13 cellular contexts compared by ENCODE assay signal in the genomic region with DNA sequence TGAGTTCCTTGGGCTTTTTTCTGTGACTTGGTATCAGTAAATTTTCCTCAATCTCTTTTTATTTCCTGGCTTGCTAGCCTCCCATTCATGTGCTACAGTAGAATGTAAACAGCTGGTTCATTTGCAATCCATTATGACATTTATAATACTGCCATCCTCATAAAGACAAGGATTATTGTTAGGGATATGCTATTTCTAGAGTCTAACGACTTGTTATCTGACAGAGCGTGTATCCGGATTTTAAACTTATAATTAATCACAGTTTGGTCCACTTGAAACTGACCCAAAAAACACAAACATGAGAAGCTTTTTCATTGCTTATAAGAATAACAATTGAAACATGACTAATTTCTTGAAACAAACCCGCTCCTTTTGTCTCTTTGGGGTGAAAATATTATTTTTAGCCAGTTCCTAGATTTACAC.
DNase-seq lines count a peak whose midpoint lies in the region; ATAC-seq and TF ChIP-seq lines count a peak whose summit lies in the region.
"Had no signal": no experiment of that assay in that cellular context is flagged by ENCODE, and none has a peak within 500 bp of the region (broad histone marks: within the 10 kb centered on the region; RNA-seq: fewer than 3 reads in every experiment).

No MANE protein-coding gene starts in this region.

- no peak overlapping the region for H3K27ac ChIP-seq in heart right ventricle

- peaks cover 3% of the 10 kb centered on the region for H3K9me3 Mint-ChIP-seq in nephron

- H3K4me1 Mint-ChIP-seq in nephron = peaks cover 36% of the 10 kb centered on the region
- H3K4me1 Mint-ChIP-seq: activated naive CD8-positive, alpha-beta T cell treated with anti-CD3 and anti-CD28 coated beads, Interleukin-2, amount 50 U/mL, for 24 hours had no signal

- in situ Hi-C loops in astrocyte of the spinal cord (cut with HindIII; ENCODE audit: low sequenced_read_pairs) = no loop called here

- peaks cover 5% of the 10 kb centered on the region for H3K36me3 Mint-ChIP-seq in nephron (ENCODE audit: low read depth)

- H3K36me3 ChIP-seq in heart right ventricle = no peaks in the 10 kb centered on the region

- H3K27me3 ChIP-seq in heart right ventricle = no peaks in the 10 kb centered on the region

- intact Hi-C loops in left cardiac atrium (cut with DNase I) = no loop called here
- intact Hi-C loops in heart right ventricle (cut with DNase I) = no loop called here

- peak overlapping the region; percentile 51 to 85 (median 69) for H3K27ac Mint-ChIP-seq in nephron
- H3K27ac Mint-ChIP-seq: activated naive CD8-positive, alpha-beta T cell treated with anti-CD3 and anti-CD28 coated beads, Interleukin-2, amount 50 U/mL, for 24 hours had no signal

- H3K4me3 ChIP-seq in GM12865 (ENCODE audit: low read depth, low read length) (peak overlapping the region; percentile 42; the same call in 1 of the 2 replicates), astrocyte of the spinal cord (ENCODE audit: low read depth, low read length) (no peak overlapping the region), heart right ventricle (no peak overlapping the region)

- no peak for TF ChIP-seq CTCF in GM12865 (IDR thresholded peaks at IDR 0.05; ENCODE audit: insufficient read depth, low read depth, low read length, missing control alignments)
- no peak for TF ChIP-seq CTCF in astrocyte of the spinal cord (IDR thresholded peaks at IDR 0.05; ENCODE audit: low read depth, low read length)
- no peak for TF ChIP-seq CTCF in nephron (IDR thresholded peaks at IDR 0.05; ENCODE audit: unreplicated experiment in 3 of 3)
- TF ChIP-seq CTCF in heart right ventricle (IDR thresholded peaks at IDR 0.05) = no peak

- DNase-seq in GM12865 (ENCODE audit: low read depth) (peak; percentile 46), astrocyte of the spinal cord (ENCODE audit: low read depth, low spot score) (peak; percentile 67), globus pallidus (ENCODE audit: low spot score) (no peak), left cardiac atrium (no peak), germinal center (ENCODE audit: low spot score) (no peak), heart right ventricle (no peak)
- DNase-seq: activated naive CD8-positive, alpha-beta T cell treated with anti-CD3 and anti-CD28 coated beads, Interleukin-2, amount 50 U/mL, for 24 hours; NCI-H2029; substantia nigra; T-helper 2 cell had no signal

- H3K9me3 ChIP-seq in heart right ventricle = peaks cover 0 to 9% (median 0%) of the 10 kb centered on the region in 11 donors

- peaks cover 0 to 15% (median 0%) of the 10 kb centered on the region in 9 donors for H3K4me1 ChIP-seq in heart right ventricle

- H3K4me3 Mint-ChIP-seq in nephron = peak overlapping the region in 2 of 3 experiments; percentile 43 to 62
- H3K4me3 Mint-ChIP-seq: activated naive CD8-positive, alpha-beta T cell treated with anti-CD3 and anti-CD28 coated beads, Interleukin-2, amount 50 U/mL, for 24 hours had no signal

- 29 to 42% methylated on average over 4 of the region's 4 CpGs for WGBS in heart right ventricle, 2 donors

- H3K27me3 Mint-ChIP-seq in nephron (ENCODE audit: low read depth) = peaks cover 13% of the 10 kb centered on the region

- ATAC-seq in HG03095 (IDR thresholded peaks at IDR 0.05; ENCODE audit: unreplicated experiment) = peak; percentile 25
- no peak for ATAC-seq in left cardiac atrium
- no peak for ATAC-seq in heart right ventricle
- ATAC-seq: activated naive CD8-positive, alpha-beta T cell treated with anti-CD3 and anti-CD28 coated beads, Interleukin-2, amount 50 U/mL, for 24 hours; Panc1 had no signal

Comparison
In these comparisons a context has a peak if more than half of its experiments do, and no peak if none do; other contexts are left out.
1. DNase-seq: peak in GM12865 (single experiment) and astrocyte of the spinal cord (single experiment); none in globus pallidus (single experiment), left cardiac atrium (single experiment), germinal center (single experiment) and heart right ventricle (0 of 2).